11 cellular contexts compared by ENCODE assay signal in genomic region chr11:82980292-82980691, GRCh38.
A peak's percentile ranks its signal among the peaks of the same experiment; 100 is the strongest.
DNase-seq lines count a peak whose midpoint lies in the region; ATAC-seq and TF ChIP-seq lines count a peak whose summit lies in the region.
"Had no signal": no experiment of that assay in that cellular context is flagged by ENCODE, and none has a peak within 500 bp of the region (broad histone marks: within the 10 kb centered on the region; RNA-seq: fewer than 3 reads in every experiment).

No MANE protein-coding gene starts in this region.

- H3K4me3 Mint-ChIP-seq in osteocyte (ENCODE audit: unreplicated experiment): no peak overlapping the region
- H3K4me3 Mint-ChIP-seq: nephron had no signal

- H3K36me3 Mint-ChIP-seq in osteocyte (ENCODE audit: unreplicated experiment): peaks cover 37% of the 10 kb centered on the region

- peaks cover 3% of the 10 kb centered on the region for H3K9me3 Mint-ChIP-seq in osteocyte (ENCODE audit: unreplicated experiment)
- H3K9me3 Mint-ChIP-seq: nephron had no signal

- peaks cover 62% of the 10 kb centered on the region for H3K4me1 Mint-ChIP-seq in osteocyte (ENCODE audit: unreplicated experiment)
- H3K4me1 Mint-ChIP-seq: nephron had no signal

- ATAC-seq in GM18517 (IDR thresholded peaks at IDR 0.05; ENCODE audit: unreplicated experiment) (no peak), HG03565 (IDR thresholded peaks at IDR 0.05; ENCODE audit: unreplicated experiment) (no peak), GM21619 (IDR thresholded peaks at IDR 0.05; ENCODE audit: unreplicated experiment) (no peak)

- peak overlapping the region; percentile 81 for H3K27ac Mint-ChIP-seq in osteocyte (ENCODE audit: unreplicated experiment)
- H3K27ac Mint-ChIP-seq: nephron had no signal

- no peak overlapping the region for H3K4me3 ChIP-seq in choroid plexus epithelial cell (ENCODE audit: low read depth, low read length)

- peak; percentile 45 for DNase-seq in COLO829 (ENCODE audit: low spot score)
- peak; percentile 77 for DNase-seq in NCI-H226
- DNase-seq in choroid plexus epithelial cell (ENCODE audit: low read depth): peak; percentile 89
- DNase-seq in osteocyte (ENCODE audit: extremely low spot score, unreplicated experiment): no peak
- no peak for DNase-seq in UCSD-AML1 (lab: John Stamatoyannopoulos, UW; ENCODE audit: unreplicated experiment)
- DNase-seq: amygdala, Kasumi-1 had no signal

- TF ChIP-seq CTCF in choroid plexus epithelial cell (conservative IDR thresholded peaks at IDR 0.05; ENCODE audit: low read depth, low read length) (no peak), osteocyte (IDR thresholded peaks at IDR 0.05) (no peak)

- H3K27me3 Mint-ChIP-seq in osteocyte (ENCODE audit: unreplicated experiment): no peaks in the 10 kb centered on the region

Comparison
In these comparisons a context has a peak if more than half of its experiments do, and no peak if none do; other contexts are left out.
1. DNase-seq: peak in COLO829 (single experiment), NCI-H226 (single experiment) and choroid plexus epithelial cell (single experiment); none in osteocyte (single experiment) and UCSD-AML1 (single experiment).